Comparison of ENCODE assay signal across 8 cellular contexts in genomic region chr7:6271091-6271658, GRCh38. TPM values are rescaled to one million over a fixed set of nuclear protein-coding genes. Genes with fewer than 3 reads are reported as not detected.
DNase-seq lines count a peak whose midpoint lies in the region; ATAC-seq, FAIRE-seq and TF ChIP-seq lines count a peak whose summit lies in the region.

No MANE protein-coding gene starts in this region.

- peak overlapping the region; percentile 67 for H3K27ac Mint-ChIP-seq in astrocyte (ENCODE audit: unreplicated experiment)

- no peaks in the 10 kb centered on the region for H3K36me3 Mint-ChIP-seq in astrocyte (ENCODE audit: low read depth, unreplicated experiment)

- H3K4me3 ChIP-seq in HEK293 (ENCODE audit: low read depth, low read length), result peak overlapping the region; percentile 75
- peak overlapping the region; percentile 74 for H3K4me3 ChIP-seq in SJSA1
- H3K4me3 ChIP-seq in astrocyte (ENCODE audit: insufficient read depth, low read depth, low read length), result peak overlapping the region; percentile 87
- peak overlapping the region; percentile 96 for H3K4me3 ChIP-seq in right cardiac atrium (ENCODE audit: low read length)

- CTCF ChIA-PET in HEK293 (lab: Yijun Ruan, JAX), result interaction anchor here (0.6 to 1.5 kb wide), 6 partner anchors 10 to 444 kb away, joined by 3 to 5 read pairs (median 4); no protein-coding TSS in a partner anchor

- peaks cover 2% of the 10 kb centered on the region for H3K9me3 Mint-ChIP-seq in astrocyte (ENCODE audit: unreplicated experiment)

- H3K4me1 ChIP-seq in HEK293 (ENCODE audit: control insufficient read depth, insufficient read depth, low read length) (peaks cover 8% of the 10 kb centered on the region), SJSA1 (replicated peaks) (peaks cover 16% of the 10 kb centered on the region), astrocyte (ENCODE audit: insufficient read depth, low read length) (peaks cover 17% of the 10 kb centered on the region), right cardiac atrium (ENCODE audit: control insufficient read depth, insufficient read depth, low read length) (peaks cover 9% of the 10 kb centered on the region)

- H3K4me1 Mint-ChIP-seq in astrocyte (ENCODE audit: low read depth, unreplicated experiment), result peaks cover 7% of the 10 kb centered on the region

- peak overlapping the region; percentile 100 for H3K4me2 ChIP-seq in astrocyte (ENCODE audit: low read length)

- H3K27ac ChIP-seq in C4-2B, result peak overlapping the region; percentile 80
- peak overlapping the region; percentile 12; the same call in 1 of the 2 replicates for H3K27ac ChIP-seq in HEK293 (ENCODE audit: extremely low read depth, low read depth, low read length)
- H3K27ac ChIP-seq in SJSA1, result peak overlapping the region; percentile 44
- peak overlapping the region; percentile 60 for H3K27ac ChIP-seq in astrocyte (ENCODE audit: low read depth, low read length)
- H3K27ac ChIP-seq in right cardiac atrium (ENCODE audit: low read length), result peak overlapping the region; percentile 66

- peak overlapping the region; percentile 72 for H2AFZ ChIP-seq in astrocyte (ENCODE audit: low read depth, low read length)

- peak overlapping the region; percentile 96 for H3K4me3 Mint-ChIP-seq in astrocyte (ENCODE audit: unreplicated experiment)

- WGBS in right cardiac atrium, result under 1% methylated on average over 14 of the region's 14 CpGs

- POLR2A ChIA-PET in HEK293 (lab: Yijun Ruan, JAX), result interaction anchor here (0.6 kb wide), 2 partner anchors 23 to 110 kb away, joined by 3 to 6 read pairs; no protein-coding TSS in a partner anchor

- intact Hi-C loops in right cardiac atrium (cut with DNase I), result loop anchor here in 3 of 4 donors (5.0 to 10.0 kb wide), 2 partner anchors 104 to 106 kb away; no protein-coding TSS in a partner anchor

- ATAC-seq in right cardiac atrium (peak; percentile 77), GM21619 (IDR thresholded peaks at IDR 0.05; ENCODE audit: unreplicated experiment) (no peak), HG03135 (IDR thresholded peaks at IDR 0.05; ENCODE audit: unreplicated experiment) (no peak)

- TF ChIP-seq CTCF in C4-2B (conservative IDR thresholded peaks at IDR 0.05) (no peak), HEK293 (tag by site-specific recombination; IDR thresholded peaks at IDR 0.05) (peak; percentile 66), astrocyte (IDR thresholded peaks at IDR 0.05; ENCODE audit: insufficient read depth, low read depth, low read length) (peak; percentile 18)

- H4K20me1 ChIP-seq in astrocyte (ENCODE audit: insufficient read depth, low read length), result peaks cover 36% of the 10 kb centered on the region

- H3K9me3 ChIP-seq in HEK293 (ENCODE audit: control insufficient read depth, insufficient read depth, low read depth, low read length), result no peaks in the 10 kb centered on the region
- H3K9me3 ChIP-seq in SJSA1 (replicated peaks), result no peaks in the 10 kb centered on the region
- H3K9me3 ChIP-seq in astrocyte (ENCODE audit: insufficient read depth, low read depth, low read length), result no peaks in the 10 kb centered on the region
- H3K9me3 ChIP-seq in right cardiac atrium (ENCODE audit: control insufficient read depth, low read length), result no peaks in the 10 kb centered on the region

- peak overlapping the region; percentile 94 for H3K9ac ChIP-seq in astrocyte (ENCODE audit: low read length)

- no peaks in the 10 kb centered on the region for H3K36me3 ChIP-seq in HEK293 (ENCODE audit: control insufficient read depth in 2 of 2, insufficient read depth in 1 of 2, low read length in 2 of 2)
- peaks cover 14% of the 10 kb centered on the region for H3K36me3 ChIP-seq in SJSA1
- H3K36me3 ChIP-seq in astrocyte (ENCODE audit: insufficient read depth, low read length), result no peaks in the 10 kb centered on the region

- H3K79me2 ChIP-seq in astrocyte (ENCODE audit: insufficient read depth, low read length), result peaks cover 58% of the 10 kb centered on the region

- peaks cover 5% of the 10 kb centered on the region for H3K27me3 Mint-ChIP-seq in astrocyte (ENCODE audit: low read depth, unreplicated experiment)

- H3K27me3 ChIP-seq in SJSA1 (replicated peaks) (no peaks in the 10 kb centered on the region), astrocyte (ENCODE audit: insufficient read depth, low read length) (no peaks in the 10 kb centered on the region), right cardiac atrium (ENCODE audit: control insufficient read depth, insufficient read depth) (no peaks in the 10 kb centered on the region)

- FAIRE-seq in astrocyte (lab: Jason Lieb, UNC), result no peak

- peak; percentile 62 for DNase-seq in SJSA1 (ENCODE audit: low read depth in 1 of 2, low spot score in 2 of 2)
- no peak for DNase-seq in astrocyte (ENCODE audit: low read depth)
- peak; percentile 55 to 82 (median 79) for DNase-seq in right cardiac atrium
- peak; percentile 72 for DNase-seq in pons (ENCODE audit: low spot score)

TF ChIP-seq in HEK293, 187 proteins besides CTCF, POLR2A, EP300 and RAD21 (continues in another document):
- no peak for TF ChIP-seq ZNF626 (tag by site-specific recombination; IDR thresholded peaks at IDR 0.05)
- TF ChIP-seq, protein P1, sequence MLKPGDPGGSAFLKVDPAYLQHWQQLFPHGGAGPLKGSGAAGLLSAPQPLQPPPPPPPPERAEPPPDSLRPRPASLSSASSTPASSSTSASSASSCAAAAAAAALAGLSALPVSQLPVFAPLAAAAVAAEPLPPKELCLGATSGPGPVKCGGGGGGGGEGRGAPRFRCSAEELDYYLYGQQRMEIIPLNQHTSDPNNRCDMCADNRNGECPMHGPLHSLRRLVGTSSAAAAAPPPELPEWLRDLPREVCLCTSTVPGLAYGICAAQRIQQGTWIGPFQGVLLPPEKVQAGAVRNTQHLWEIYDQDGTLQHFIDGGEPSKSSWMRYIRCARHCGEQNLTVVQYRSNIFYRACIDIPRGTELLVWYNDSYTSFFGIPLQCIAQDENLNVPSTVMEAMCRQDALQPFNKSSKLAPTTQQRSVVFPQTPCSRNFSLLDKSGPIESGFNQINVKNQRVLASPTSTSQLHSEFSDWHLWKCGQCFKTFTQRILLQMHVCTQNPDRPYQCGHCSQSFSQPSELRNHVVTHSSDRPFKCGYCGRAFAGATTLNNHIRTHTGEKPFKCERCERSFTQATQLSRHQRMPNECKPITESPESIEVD (tag by site-specific recombination; IDR thresholded peaks at IDR 0.05), result no peak
- TF ChIP-seq ZBTB17 (tag by site-specific recombination; IDR thresholded peaks at IDR 0.05), result peak; percentile 31; the same call in 1 of the 2 replicates
- no peak for TF ChIP-seq ZNF658 (tag by site-specific recombination; IDR thresholded peaks at IDR 0.05)
- TF ChIP-seq ZNF394 (tag by site-specific recombination; IDR thresholded peaks at IDR 0.05; ENCODE audit: borderline replicate concordance), result peak; percentile 24; the same call in 1 of the 2 replicates
- no peak for TF ChIP-seq ZNF548 (tag by site-specific recombination; IDR thresholded peaks at IDR 0.05)
- no peak for TF ChIP-seq ZNF664 (tag by site-specific recombination; IDR thresholded peaks at IDR 0.05)
- TF ChIP-seq MYNN (tag by site-specific recombination; IDR thresholded peaks at IDR 0.05; ENCODE audit: borderline replicate concordance), result no peak
- TF ChIP-seq KLF9 (tag by site-specific recombination; IDR thresholded peaks at IDR 0.05; ENCODE audit: low read depth), result peak; percentile 46; the same call in 1 of the 2 replicates
- TF ChIP-seq ZNF549 (tag by site-specific recombination; IDR thresholded peaks at IDR 0.05), result no peak
- peak; percentile 83 for TF ChIP-seq ZNF600 (tag by site-specific recombination; IDR thresholded peaks at IDR 0.05)
- TF ChIP-seq ZNF302 (tag by site-specific recombination; IDR thresholded peaks at IDR 0.05; ENCODE audit: low read depth), result no peak
- TF ChIP-seq ZBTB20 (tag by site-specific recombination; IDR thresholded peaks at IDR 0.05), result peak; percentile 48; the same call in 1 of the 2 replicates
- no peak; the same call in 1 of the 2 replicates for TF ChIP-seq EGR2 (tag by site-specific recombination; IDR thresholded peaks at IDR 0.05; ENCODE audit: low read depth)
- TF ChIP-seq ZNF654 (tag by site-specific recombination; IDR thresholded peaks at IDR 0.05; ENCODE audit: low read depth), result no peak
- no peak for TF ChIP-seq KLF16 (tag by site-specific recombination; IDR thresholded peaks at IDR 0.05)
- TF ChIP-seq MZF1 (tag by site-specific recombination; IDR thresholded peaks at IDR 0.05; ENCODE audit: borderline replicate concordance), result no peak
- TF ChIP-seq, protein P2, sequence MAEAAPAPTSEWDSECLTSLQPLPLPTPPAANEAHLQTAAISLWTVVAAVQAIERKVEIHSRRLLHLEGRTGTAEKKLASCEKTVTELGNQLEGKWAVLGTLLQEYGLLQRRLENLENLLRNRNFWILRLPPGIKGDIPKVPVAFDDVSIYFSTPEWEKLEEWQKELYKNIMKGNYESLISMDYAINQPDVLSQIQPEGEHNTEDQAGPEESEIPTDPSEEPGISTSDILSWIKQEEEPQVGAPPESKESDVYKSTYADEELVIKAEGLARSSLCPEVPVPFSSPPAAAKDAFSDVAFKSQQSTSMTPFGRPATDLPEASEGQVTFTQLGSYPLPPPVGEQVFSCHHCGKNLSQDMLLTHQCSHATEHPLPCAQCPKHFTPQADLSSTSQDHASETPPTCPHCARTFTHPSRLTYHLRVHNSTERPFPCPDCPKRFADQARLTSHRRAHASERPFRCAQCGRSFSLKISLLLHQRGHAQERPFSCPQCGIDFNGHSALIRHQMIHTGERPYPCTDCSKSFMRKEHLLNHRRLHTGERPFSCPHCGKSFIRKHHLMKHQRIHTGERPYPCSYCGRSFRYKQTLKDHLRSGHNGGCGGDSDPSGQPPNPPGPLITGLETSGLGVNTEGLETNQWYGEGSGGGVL (tag by site-specific recombination; IDR thresholded peaks at IDR 0.05), result peak; percentile 26; the same call in 1 of the 2 replicates
- TF ChIP-seq SP7 (tag by site-specific recombination; IDR thresholded peaks at IDR 0.05), result peak; percentile 70
- TF ChIP-seq ZNF596 (tag by site-specific recombination; IDR thresholded peaks at IDR 0.05), result no peak
- TF ChIP-seq OSR2 (tag by site-specific recombination; IDR thresholded peaks at IDR 0.05), result no peak
- TF ChIP-seq SALL2 (tag by site-specific recombination; IDR thresholded peaks at IDR 0.05; ENCODE audit: borderline replicate concordance), result no peak
- TF ChIP-seq GLIS1 (tag by site-specific recombination; IDR thresholded peaks at IDR 0.05), result no peak
- 0 out of 2 replicates have a peak, but pooled peaks have one; percentile 25 for TF ChIP-seq KLF8 (tag by site-specific recombination; IDR thresholded peaks at IDR 0.05)
- peak; percentile 56; the same call in 1 of the 2 replicates for TF ChIP-seq ZFHX2 (tag by site-specific recombination; conservative IDR thresholded peaks at IDR 0.05)
- TF ChIP-seq ZNF473 (tag by site-specific recombination; IDR thresholded peaks at IDR 0.05), result no peak

RNA-seq across cellular contexts. Expression of gene CYTH3, which starts 1.2 kb away (rescaled TPM):
- total RNA-seq in SJSA1 (2014; rRNA removed; shearing (Covaris generic)), result 38.6 and 47.8 TPM in 2 replicates
- total RNA-seq in astrocyte (25.5 and 29.3 TPM in 2 replicates), right cardiac atrium (10 to 100 TPM; 27.2 to 40.2 (median 32.0) TPM)
- 23.5 TPM for polyA plus RNA-seq in right cardiac atrium

Comparison
In these comparisons a context has a peak if more than half of its experiments do, and no peak if none do; other contexts are left out.
1. H3K27ac ChIP-seq: peak in every context shown above with its lines; median percentile 80 in C4-2B; 66 in right cardiac atrium; 60 in astrocyte; 44 in SJSA1; 12 in HEK293.
2. ATAC-seq: peak in right cardiac atrium (2 of 2); none in GM21619 (single experiment) and HG03135 (single experiment).
3. Peak in every context shown above with its lines, with median percentiles within 50 percentile points of each other: H3K4me3 ChIP-seq.